In genomic region chr6:11233936-11234573, GRCh38 we compare ENCODE assay signal across 13 cellular contexts. TPM values are rescaled to one million over a fixed set of nuclear protein-coding genes. Genes with fewer than 3 reads are reported as not detected.
DNase-seq lines count a peak whose midpoint lies in the region; ATAC-seq and TF ChIP-seq lines count a peak whose summit lies in the region.
"Had no signal": no experiment of that assay in that cellular context is flagged by ENCODE, and none has a peak within 500 bp of the region (broad histone marks: within the 10 kb centered on the region; RNA-seq: fewer than 3 reads in every experiment).

No MANE protein-coding gene starts in this region.

- H3K36me3 ChIP-seq in spleen = peaks cover 0 to 17% (median 0%) of the 10 kb centered on the region in 6 donors

- H3K4me3 Mint-ChIP-seq in activated CD4-positive, alpha-beta T cell treated with anti-CD3 and anti-CD28 coated beads for 36 hours = peak overlapping the region; percentile 81
- peak overlapping the region in 2 of 3 donors; percentile 83 to 87 for H3K4me3 Mint-ChIP-seq in T-cell
- H3K4me3 Mint-ChIP-seq in immature natural killer cell = peak overlapping the region; percentile 85 to 96 (median 91)

- TF ChIP-seq POLR2A in spleen (IDR thresholded peaks at IDR 0.05) = no peak

- peaks cover 6% of the 10 kb centered on the region for H3K36me3 Mint-ChIP-seq in activated CD4-positive, alpha-beta T cell treated with anti-CD3 and anti-CD28 coated beads for 36 hours (ENCODE audit: low read depth)
- H3K36me3 Mint-ChIP-seq in T-cell = peaks cover 16% of the 10 kb centered on the region
- H3K36me3 Mint-ChIP-seq in immature natural killer cell = peaks cover 5 to 9% (median 8%) of the 10 kb centered on the region in 3 donors

- intact Hi-C loops in activated CD4-positive, alpha-beta T cell treated with anti-CD3 and anti-CD28 coated beads for 36 hours (cut with DNase I, micrococcal nuclease) = loop anchor here (1.0 to 10.0 kb wide), 10 partner anchors 43 to 539 kb away; partner anchors contain the start of genes C6orf52 (in 1 of the 2), MAK (in 1 of the 2) and PAK1IP1 (in 1 of the 2)
- intact Hi-C loops in spleen (cut with DNase I; ENCODE audit: low total_unique reads) = no loop called here

- peaks cover 21 to 82% (median 47%) of the 10 kb centered on the region in 6 donors for H3K4me1 ChIP-seq in spleen

- POLR2A ChIA-PET in activated CD4-positive, alpha-beta T cell treated with anti-CD3 and anti-CD28 coated beads for 36 hours (lab: Charles Lee) = no interaction called here
- POLR2A ChIA-PET in T-cell (lab: Charles Lee) = interaction anchor here (0.5 to 1.7 kb wide), 3 partner anchors 11 to 211 kb away, joined by 3 read pairs; no protein-coding TSS in a partner anchor

- H3K4me3 ChIP-seq in spleen = no peak overlapping the region
- H3K4me3 ChIP-seq: A549 had no signal

- ATAC-seq in activated CD4-positive, alpha-beta T cell treated with anti-CD3 and anti-CD28 coated beads for 36 hours = no peak
- ATAC-seq in T-cell (replicated peaks in 1 of 4) (no peak), HG03175 (IDR thresholded peaks at IDR 0.05; ENCODE audit: unreplicated experiment) (no peak)

- no peaks in the 10 kb centered on the region for H3K9me3 Mint-ChIP-seq in activated CD4-positive, alpha-beta T cell treated with anti-CD3 and anti-CD28 coated beads for 36 hours (ENCODE audit: low read depth)
- no peaks in the 10 kb centered on the region for H3K9me3 Mint-ChIP-seq in T-cell
- H3K9me3 Mint-ChIP-seq in immature natural killer cell = no peaks in the 10 kb centered on the region

- H3K27ac ChIP-seq in spleen = peak overlapping the region in 7 of 8 donors; percentile 82 to 89 (median 87)

- CTCF ChIA-PET in activated CD4-positive, alpha-beta T cell treated with anti-CD3 and anti-CD28 coated beads for 36 hours (lab: Charles Lee) = interaction anchor here (0.8 to 1.7 kb wide), 4 partner anchors 14 to 819 kb away, joined by 3 to 6 read pairs (median 3); no protein-coding TSS in a partner anchor
- CTCF ChIA-PET in T-cell (lab: Charles Lee) = interaction anchor here (0.8 to 2.2 kb wide), 3 partner anchors 24 to 263 kb away, joined by 3 to 12 read pairs (median 7); no protein-coding TSS in a partner anchor

- no peak for TF ChIP-seq CTCF in spleen (IDR thresholded peaks at IDR 0.05 in 8 of 11, conservative IDR thresholded peaks at IDR 0.05 in 3 of 11)

- H3K9me3 ChIP-seq in spleen = no peaks in the 10 kb centered on the region
- H3K9me3 ChIP-seq: A549 had no signal

- no peak for DNase-seq in activated CD4-positive, alpha-beta T cell treated with anti-CD3 and anti-CD28 coated beads for 36 hours
- no peak for DNase-seq in activated CD4-positive, alpha-beta T cell treated with anti-CD3 and anti-CD28 coated beads for 4 hours
- DNase-seq in T-cell = no peak
- no peak for DNase-seq in immature natural killer cell
- no peak for DNase-seq in spleen
- no peak for DNase-seq in GM19240 (ENCODE audit: insufficient read length, low spot score)
- no peak for DNase-seq in CD1c-positive myeloid dendritic cell (ENCODE audit: extremely low spot score)
- DNase-seq: activated effector memory CD4-positive, alpha-beta T cell treated with anti-CD3 and anti-CD28 coated beads, Interleukin-2, amount 50 U/mL, for 16 hours; GOT3; NCI-H526; T-helper 9 cell had no signal

- peaks cover 0 to 2% (median 0%) of the 10 kb centered on the region in 7 donors for H3K27me3 ChIP-seq in spleen (replicated peaks in 1 of 7)

- peaks cover 63% of the 10 kb centered on the region for H3K4me1 Mint-ChIP-seq in activated CD4-positive, alpha-beta T cell treated with anti-CD3 and anti-CD28 coated beads for 36 hours
- peaks cover 48 to 84% (median 65%) of the 10 kb centered on the region in 3 donors for H3K4me1 Mint-ChIP-seq in T-cell
- H3K4me1 Mint-ChIP-seq in immature natural killer cell = peaks cover 62 to 84% of the 10 kb centered on the region in 2 donors

- H3K27me3 Mint-ChIP-seq in activated CD4-positive, alpha-beta T cell treated with anti-CD3 and anti-CD28 coated beads for 36 hours = no peaks in the 10 kb centered on the region
- no peaks in the 10 kb centered on the region for H3K27me3 Mint-ChIP-seq in T-cell
- H3K27me3 Mint-ChIP-seq in immature natural killer cell (ENCODE audit: low read depth in 3 of 3) = peaks cover 2 to 9% (median 7%) of the 10 kb centered on the region in 3 donors

- WGBS in spleen, 5 donors = 84 to 96% (median 90%) methylated on average over 5 of the region's 5 CpGs

- peak overlapping the region; percentile 95 for H3K27ac Mint-ChIP-seq in activated CD4-positive, alpha-beta T cell treated with anti-CD3 and anti-CD28 coated beads for 36 hours
- H3K27ac Mint-ChIP-seq in T-cell = peak overlapping the region; percentile 93 to 95
- peak overlapping the region; percentile 94 to 99 (median 99) for H3K27ac Mint-ChIP-seq in immature natural killer cell

RNA-seq across cellular contexts. Expression of gene NEDD9, which starts 1.6 kb away (rescaled TPM):
- total RNA-seq in activated CD4-positive, alpha-beta T cell treated with anti-CD3 and anti-CD28 coated beads for 36 hours = 10 to 100 TPM; 23.6 to 27.3 TPM
- total RNA-seq in T-cell = 10 to 100 TPM; 30.8 to 55.3 (median 33.7) TPM
- 10 to 100 TPM; 26.2 to 73.6 (median 27.6) TPM for polyA plus RNA-seq in immature natural killer cell
- 100 to 1,000 TPM in 6 of 7 donors, 10 to 100 TPM in 1; 94.1 to 208 (median 124) TPM for total RNA-seq in spleen
- polyA plus RNA-seq in spleen = 10 to 100 TPM; 16.1 to 21.3 (median 18.2) TPM
